ENCODE assay signal across 1 cellular context in the genomic region with DNA sequence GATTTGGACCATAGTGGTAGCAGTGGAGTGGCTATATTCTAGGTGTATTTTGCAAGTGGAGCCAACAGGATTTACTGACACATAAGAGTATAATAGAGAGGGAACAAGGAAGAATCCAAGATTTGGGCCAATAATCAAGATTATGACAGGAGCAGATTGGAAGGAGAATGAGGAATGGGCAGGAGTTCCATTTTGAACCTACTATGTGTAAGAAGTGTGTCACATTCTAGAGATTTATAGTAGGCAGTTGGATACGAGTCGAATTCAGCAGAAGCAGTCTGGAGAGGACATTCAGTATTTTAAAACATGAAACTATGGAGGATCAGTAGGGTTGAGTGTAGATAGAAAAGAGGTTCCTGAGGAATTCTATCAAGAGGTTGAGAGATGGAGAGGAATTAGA.
TF ChIP-seq lines count a peak whose summit lies in the region.

No MANE protein-coding gene starts in this region.

TF ChIP-seq in K562, 482 proteins besides CTCF, POLR2A, EP300 and RAD21:
- TF ChIP-seq ZKSCAN1 (IDR thresholded peaks at IDR 0.05; ENCODE audit: low read depth, low read length) = peak; percentile 51; the same call in 1 of the 2 replicates
- TF ChIP-seq POLR2AphosphoS2 (IDR thresholded peaks at IDR 0.05; ENCODE audit: low read length) = peak; percentile 82; the same call in 1 of the 2 replicates
- TF ChIP-seq OTX1 (CRISPR knock-in tag; IDR thresholded peaks at IDR 0.05) = no peak
